ENCODE assay signal across 8 cellular contexts in genomic region chr2:55050133-55050994, GRCh38. TPM values are rescaled to one million over a fixed set of nuclear protein-coding genes. Genes with fewer than 3 reads are reported as not detected.
A peak's percentile ranks its signal among the peaks of the same experiment; 100 is the strongest.
DNase-seq lines count a peak whose midpoint lies in the region; ATAC-seq and TF ChIP-seq lines count a peak whose summit lies in the region.

Gene RTN4, minus strand, starts transcription at chr2:55050451. Its CDS starts 151 bp downstream, at chr2:55050300.

- peak; percentile 90 for ATAC-seq in activated T-helper 17 cell treated with anti-CD3 and anti-CD28 coated beads, Interleukin-2, amount 50 U/mL, for 72 hours (replicated peaks)
- ATAC-seq in naive thymus-derived CD4-positive, alpha-beta T cell = peak; percentile 94
- ATAC-seq in stimulated activated naive B cell treated with anti-CD40 and anti-IgM and Interleukin-4, amounts not matched to agents 10 μg/mL and 1 μg/mL and 100 μg/mL, for 72 hours (replicated peaks) = peak; percentile 86 to 88

- TF ChIP-seq CTCF in LNCaP clone FGC (IDR thresholded peaks at IDR 0.05; ENCODE audit: control insufficient read depth, extremely low read depth, insufficient read depth) (no peak), RWPE1 (conservative IDR thresholded peaks at IDR 0.05; ENCODE audit: low read depth) (no peak), fibroblast of lung (conservative IDR thresholded peaks at IDR 0.05 in 1 of 2, IDR thresholded peaks at IDR 0.05 in 1 of 2; ENCODE audit: low read depth in 1 of 2, low read length in 2 of 2) (peak; percentile 12 to 20)

- peaks cover 11% of the 10 kb centered on the region for H4K20me1 ChIP-seq in fibroblast of lung (ENCODE audit: control insufficient read depth, extremely low read depth, insufficient read depth, low read length)

- peak within 1 kb of the TSS; percentile 99 for H3K27ac ChIP-seq in RWPE1
- peak within 1 kb of the TSS; percentile 97 for H3K27ac ChIP-seq in fibroblast of lung (ENCODE audit: insufficient read depth, low read length)
- H3K27ac ChIP-seq in naive thymus-derived CD4-positive, alpha-beta T cell (ENCODE audit: low read depth, low read length) = peak within 1 kb of the TSS; percentile 81

- peaks cover 55% of the 10 kb centered on the region for H3K79me2 ChIP-seq in fibroblast of lung (ENCODE audit: control insufficient read depth, insufficient read depth, low read length)

- H3K9ac ChIP-seq in fibroblast of lung (ENCODE audit: insufficient read depth, low read length) = peak within 1 kb of the TSS; percentile 83

- peaks cover 26% of the 10 kb centered on the region for H3K36me3 Mint-ChIP-seq in activated T-helper 17 cell treated with anti-CD3 and anti-CD28 coated beads, Interleukin-2, amount 50 U/mL, for 72 hours (ENCODE audit: low read depth)
- peaks cover 0 to 13% (median 0%) of the 10 kb centered on the region in 5 donors for H3K36me3 Mint-ChIP-seq in naive thymus-derived CD4-positive, alpha-beta T cell
- peaks cover 6 to 21% of the 10 kb centered on the region in 2 donors for H3K36me3 Mint-ChIP-seq in stimulated activated naive B cell treated with anti-CD40 and anti-IgM and Interleukin-4, amounts not matched to agents 10 μg/mL and 1 μg/mL and 100 μg/mL, for 72 hours

- peak within 1 kb of the TSS; percentile 88 for H3K4me3 Mint-ChIP-seq in activated T-helper 17 cell treated with anti-CD3 and anti-CD28 coated beads, Interleukin-2, amount 50 U/mL, for 72 hours
- peak within 1 kb of the TSS; percentile 97 to 100 (median 100) for H3K4me3 Mint-ChIP-seq in naive thymus-derived CD4-positive, alpha-beta T cell
- H3K4me3 Mint-ChIP-seq in stimulated activated naive B cell treated with anti-CD40 and anti-IgM and Interleukin-4, amounts not matched to agents 10 μg/mL and 1 μg/mL and 100 μg/mL, for 72 hours = peak within 1 kb of the TSS; percentile 86 to 99

- CTCF ChIA-PET in RWPE1 (lab: Yijun Ruan, JAX) = interaction anchor here (0.6 to 1.3 kb wide), 3 partner anchors 124 to 214 kb away, joined by 3 to 4 read pairs (median 3); no protein-coding TSS in a partner anchor
- CTCF ChIA-PET in naive thymus-derived CD4-positive, alpha-beta T cell (lab: Charles Lee) = interaction anchor here (0.6 to 3.5 kb wide), 8 partner anchors 10 to 125 kb away, joined by 3 to 21 read pairs (median 6); no protein-coding TSS in a partner anchor

- H3K4me1 ChIP-seq in fibroblast of lung (ENCODE audit: control insufficient read depth, extremely low read depth, insufficient read depth, low read length) = no peaks in the 10 kb centered on the region
- peaks cover 31 to 38% of the 10 kb centered on the region in 2 donors for H3K4me1 ChIP-seq in naive thymus-derived CD4-positive, alpha-beta T cell (ENCODE audit: control insufficient read depth in 2 of 2, insufficient read depth in 2 of 2, low read length in 2 of 2)

- H3K9me3 Mint-ChIP-seq in activated T-helper 17 cell treated with anti-CD3 and anti-CD28 coated beads, Interleukin-2, amount 50 U/mL, for 72 hours = no peaks in the 10 kb centered on the region
- no peaks in the 10 kb centered on the region for H3K9me3 Mint-ChIP-seq in naive thymus-derived CD4-positive, alpha-beta T cell
- no peaks in the 10 kb centered on the region for H3K9me3 Mint-ChIP-seq in stimulated activated naive B cell treated with anti-CD40 and anti-IgM and Interleukin-4, amounts not matched to agents 10 μg/mL and 1 μg/mL and 100 μg/mL, for 72 hours

- H2AFZ ChIP-seq in fibroblast of lung (ENCODE audit: low read length) = no peak within 1 kb of the TSS

- H3K4me3 ChIP-seq in LNCaP clone FGC (ENCODE audit: low read depth, low read length) (peak within 1 kb of the TSS; percentile 84), fibroblast of lung (replicated peaks in 1 of 4; ENCODE audit: control extremely low read depth in 1 of 4, insufficient read depth in 1 of 4, low read depth in 3 of 4, low read length in 4 of 4) (peak within 1 kb of the TSS; percentile 69 to 100 (median 89))
- H3K4me3 ChIP-seq in naive thymus-derived CD4-positive, alpha-beta T cell (ENCODE audit: low read length) = peak within 1 kb of the TSS; percentile 93

- peaks cover 36% of the 10 kb centered on the region for H3K4me1 Mint-ChIP-seq in activated T-helper 17 cell treated with anti-CD3 and anti-CD28 coated beads, Interleukin-2, amount 50 U/mL, for 72 hours
- peaks cover 40 to 82% (median 68%) of the 10 kb centered on the region in 7 donors for H3K4me1 Mint-ChIP-seq in naive thymus-derived CD4-positive, alpha-beta T cell
- H3K4me1 Mint-ChIP-seq in stimulated activated naive B cell treated with anti-CD40 and anti-IgM and Interleukin-4, amounts not matched to agents 10 μg/mL and 1 μg/mL and 100 μg/mL, for 72 hours = peaks cover 23 to 63% of the 10 kb centered on the region in 2 donors

- no peaks in the 10 kb centered on the region for H3K9me3 ChIP-seq in fibroblast of lung (ENCODE audit: control insufficient read depth, insufficient read depth, low read depth, low read length)
- no peaks in the 10 kb centered on the region for H3K9me3 ChIP-seq in naive thymus-derived CD4-positive, alpha-beta T cell (ENCODE audit: control insufficient read depth in 2 of 3, low read length in 3 of 3)

- H3K36me3 ChIP-seq in fibroblast of lung (ENCODE audit: control insufficient read depth, insufficient read depth, low read length) = no peaks in the 10 kb centered on the region
- peaks cover 0 to 4% (median 0%) of the 10 kb centered on the region in 3 experiments for H3K36me3 ChIP-seq in naive thymus-derived CD4-positive, alpha-beta T cell (ENCODE audit: control insufficient read depth in 2 of 3, insufficient read depth in 3 of 3, low read length in 3 of 3)

- peak within 1 kb of the TSS; percentile 96 for H3K27ac Mint-ChIP-seq in activated T-helper 17 cell treated with anti-CD3 and anti-CD28 coated beads, Interleukin-2, amount 50 U/mL, for 72 hours
- peak within 1 kb of the TSS; percentile 97 to 100 (median 100) for H3K27ac Mint-ChIP-seq in naive thymus-derived CD4-positive, alpha-beta T cell
- H3K27ac Mint-ChIP-seq in stimulated activated naive B cell treated with anti-CD40 and anti-IgM and Interleukin-4, amounts not matched to agents 10 μg/mL and 1 μg/mL and 100 μg/mL, for 72 hours = peak within 1 kb of the TSS; percentile 99

- DNase-seq in EH (ENCODE audit: low read depth) (peak; percentile 100), GOT3 (lab: John Stamatoyannopoulos, UW) (peak; percentile 97), LNCaP clone FGC (ENCODE audit: low read depth) (peak; percentile 85), RWPE1 (ENCODE audit: low spot score) (peak; percentile 98), fibroblast of lung (ENCODE audit: low read depth in 2 of 2) (peak; percentile 99)
- peak; percentile 89 to 99 (median 97) for DNase-seq in naive thymus-derived CD4-positive, alpha-beta T cell
- DNase-seq in stimulated activated naive B cell treated with anti-CD40 and anti-IgM and Interleukin-4, amounts not matched to agents 10 μg/mL and 1 μg/mL and 100 μg/mL, for 72 hours = peak; percentile 99

- H3K27me3 ChIP-seq in fibroblast of lung (ENCODE audit: control insufficient read depth, insufficient read depth, low read length) = no peaks in the 10 kb centered on the region
- H3K27me3 ChIP-seq in naive thymus-derived CD4-positive, alpha-beta T cell (ENCODE audit: control insufficient read depth in 2 of 2, insufficient read depth in 2 of 2, low read length in 2 of 2) = no peaks in the 10 kb centered on the region

- intact Hi-C loops in naive thymus-derived CD4-positive, alpha-beta T cell (cut with micrococcal nuclease) = loop anchor here (1.0 to 10.0 kb wide), 24 partner anchors 40 to 1283 kb away; partner anchors contain the start of genes ACYP2 (in 2 of the 2), CFAP36 (in 2 of the 2), CLHC1 (in 2 of the 2) and EML6 (in 2 of the 2)

- H3K27me3 Mint-ChIP-seq in activated T-helper 17 cell treated with anti-CD3 and anti-CD28 coated beads, Interleukin-2, amount 50 U/mL, for 72 hours = no peaks in the 10 kb centered on the region
- H3K27me3 Mint-ChIP-seq in naive thymus-derived CD4-positive, alpha-beta T cell = no peaks in the 10 kb centered on the region
- H3K27me3 Mint-ChIP-seq in stimulated activated naive B cell treated with anti-CD40 and anti-IgM and Interleukin-4, amounts not matched to agents 10 μg/mL and 1 μg/mL and 100 μg/mL, for 72 hours = no peaks in the 10 kb centered on the region

- peak within 1 kb of the TSS; percentile 80 for H3K4me2 ChIP-seq in fibroblast of lung (ENCODE audit: extremely low read depth, insufficient read depth, low read length)

- POLR2A ChIA-PET in RWPE1 (lab: Yijun Ruan, JAX; ENCODE audit: low non-redundant PET) = interaction anchor here (0.6 to 1.2 kb wide), 5 partner anchors 47 to 925 kb away, joined by 3 read pairs; partner anchors contain the start of genes CLHC1 and RPS27A
- POLR2A ChIA-PET in naive thymus-derived CD4-positive, alpha-beta T cell (lab: Charles Lee) = interaction anchor here (0.6 to 4.4 kb wide), 23 partner anchors 8 to 1080 kb away, joined by 3 to 35 read pairs (median 5); partner anchors contain the start of genes CFAP36, CLHC1, EML6 and PPP4R3B

RNA-seq across cellular contexts. Expression of gene RTN4, which starts in this region (rescaled TPM):
- total RNA-seq in activated T-helper 17 cell treated with anti-CD3 and anti-CD28 coated beads, Interleukin-2, amount 50 U/mL, for 72 hours = 100 to 1,000 TPM in 1 of 2 donors, 10 to 100 TPM in 1; 74.9 to 131 TPM
- 238 and 560 TPM in 2 replicates for total RNA-seq in fibroblast of lung
- 1,270 and 1,326 TPM in 2 replicates for polyA plus RNA-seq in fibroblast of lung
- 760 and 795 TPM in 2 replicates for polyA plus RNA-seq in fibroblast of lung (2012)
- 787 and 926 TPM in 2 replicates for polyA minus RNA-seq in fibroblast of lung (ENCODE audit: low replicate concordance)
- total RNA-seq in naive thymus-derived CD4-positive, alpha-beta T cell = 100 to 1,000 TPM in 1 of 5 experiments, 10 to 100 TPM in 4; 59.6 to 100 (median 65.1) TPM
- 100 to 1,000 TPM in 1 of 2 donors, 10 to 100 TPM in 1; 61.2 to 126 TPM for polyA plus RNA-seq in naive thymus-derived CD4-positive, alpha-beta T cell

Comparison
In these comparisons a context has a peak if more than half of its experiments do, and no peak if none do; other contexts are left out.
1. Peak in every context shown above with its lines: DNase-seq, ATAC-seq, H3K4me3 ChIP-seq and H3K27ac ChIP-seq.
2. RNA of gene RTN4 (polyA plus RNA-seq): 760 to 1,326 TPM in fibroblast of lung; 61.2 to 126 TPM in naive thymus-derived CD4-positive, alpha-beta T cell; every median in the first group is over 4 times any median in the second.
3. CTCF ChIP-seq: peak in fibroblast of lung (2 of 2); none in LNCaP clone FGC (single experiment) and RWPE1 (single experiment).